In the genomic region with DNA sequence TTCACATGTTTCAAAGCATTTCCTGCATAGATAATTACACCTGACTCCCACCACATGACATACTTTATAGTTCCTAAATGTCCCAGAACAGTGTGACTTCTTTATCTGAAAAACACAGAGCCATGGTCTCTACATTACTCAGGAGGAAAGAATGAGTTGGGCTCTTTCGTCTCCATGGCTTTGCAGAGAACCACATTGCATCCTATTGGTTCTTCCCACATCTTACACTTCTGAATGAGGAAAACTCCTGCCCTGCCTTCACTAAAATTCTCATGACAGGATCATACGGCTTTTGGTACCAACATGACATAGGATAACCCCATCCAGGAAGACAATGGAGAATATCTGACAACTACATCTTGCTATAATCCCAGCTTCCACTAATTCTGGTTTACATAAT, we compare ENCODE assay signal across 11 cellular contexts.
A peak's percentile ranks its signal among the peaks of the same experiment; 100 is the strongest.
DNase-seq lines count a peak whose midpoint lies in the region; ATAC-seq, FAIRE-seq and TF ChIP-seq lines count a peak whose summit lies in the region.
"Had no signal": no experiment of that assay in that cellular context is flagged by ENCODE, and none has a peak within 500 bp of the region (broad histone marks: within the 10 kb centered on the region; RNA-seq: fewer than 3 reads in every experiment).

No MANE protein-coding gene starts in this region.

- peaks cover 89% of the 10 kb centered on the region for H3K36me3 Mint-ChIP-seq in activated CD8-positive, alpha-beta T cell treated with anti-CD3 and anti-CD28 coated beads, Interleukin-2, amount 10 ng/mL, durations not matched to agents 7 days and 5 days (ENCODE audit: low read depth)
- peaks cover 37% of the 10 kb centered on the region for H3K36me3 Mint-ChIP-seq in memory B cell
- H3K36me3 Mint-ChIP-seq: brain had no signal

- no peak for ATAC-seq in activated CD8-positive, alpha-beta T cell treated with anti-CD3 and anti-CD28 coated beads, Interleukin-2, amount 10 ng/mL, durations not matched to agents 7 days and 5 days
- no peak for ATAC-seq in memory B cell (ENCODE audit: low read depth)
- no peak for ATAC-seq in GM18861 (IDR thresholded peaks at IDR 0.05; ENCODE audit: unreplicated experiment)

- H3K4me1 ChIP-seq in ACC112 (ENCODE audit: control insufficient read depth, insufficient read depth, low read length, unreplicated experiment) = peaks cover 99% of the 10 kb centered on the region

- peak overlapping the region; percentile 98 for H3K27ac ChIP-seq in ACC112 (ENCODE audit: low read depth, low read length)

- H3K36me3 ChIP-seq in ACC112 (ENCODE audit: insufficient read depth, low read length) = peaks cover 6% of the 10 kb centered on the region; the same call in 1 of the 2 replicates

- H3K27me3 Mint-ChIP-seq in activated CD8-positive, alpha-beta T cell treated with anti-CD3 and anti-CD28 coated beads, Interleukin-2, amount 10 ng/mL, durations not matched to agents 7 days and 5 days (ENCODE audit: low read depth) = no peaks in the 10 kb centered on the region
- no peaks in the 10 kb centered on the region for H3K27me3 Mint-ChIP-seq in memory B cell

- peak; percentile 84 for FAIRE-seq in GM12892 (lab: Jason Lieb, UNC)

- peak overlapping the region; percentile 89 for H3K27ac Mint-ChIP-seq in activated CD8-positive, alpha-beta T cell treated with anti-CD3 and anti-CD28 coated beads, Interleukin-2, amount 10 ng/mL, durations not matched to agents 7 days and 5 days
- H3K27ac Mint-ChIP-seq in memory B cell = peak overlapping the region; percentile 83

- peak overlapping the region; percentile 75 for H3K4me3 Mint-ChIP-seq in activated CD8-positive, alpha-beta T cell treated with anti-CD3 and anti-CD28 coated beads, Interleukin-2, amount 10 ng/mL, durations not matched to agents 7 days and 5 days
- peak overlapping the region; percentile 1 for H3K4me3 Mint-ChIP-seq in memory B cell

- H3K4me3 ChIP-seq in ACC112 (ENCODE audit: low read depth, low read length) = peak overlapping the region; percentile 68; the same call in 1 of the 2 replicates

- H3K27me3 ChIP-seq in ACC112 (ENCODE audit: insufficient read depth, low read length) = no peaks in the 10 kb centered on the region

- CTCF ChIA-PET in activated CD8-positive, alpha-beta T cell treated with anti-CD3 and anti-CD28 coated beads, Interleukin-2, amount 10 ng/mL, durations not matched to agents 7 days and 5 days (lab: Charles Lee) = interaction anchor here (0.9 to 14.5 kb wide), 10 partner anchors 10 to 132 kb away, joined by 3 to 212 read pairs (median 4); no protein-coding TSS in a partner anchor

- H3K4me1 Mint-ChIP-seq in activated CD8-positive, alpha-beta T cell treated with anti-CD3 and anti-CD28 coated beads, Interleukin-2, amount 10 ng/mL, durations not matched to agents 7 days and 5 days (ENCODE audit: low read depth) = peaks cover 95% of the 10 kb centered on the region
- H3K4me1 Mint-ChIP-seq in memory B cell = peaks cover 72% of the 10 kb centered on the region

- no peak overlapping the region for H2AFZ ChIP-seq in ACC112 (ENCODE audit: low read length, unreplicated experiment)

- TF ChIP-seq POLR2A in GM12892 (IDR thresholded peaks at IDR 0.05; ENCODE audit: low read depth, low read length) = no peak

- peaks cover 89% of the 10 kb centered on the region for H3K79me2 ChIP-seq in ACC112 (ENCODE audit: control insufficient read depth, insufficient read depth, low read length, unreplicated experiment)

- DNase-seq in GM12892 (ENCODE audit: insufficient read length) (no peak), memory B cell (ENCODE audit: low spot score in 2 of 2) (no peak), Kasumi-1 (lab: John Stamatoyannopoulos, UW) (no peak), NCI-H1092 (lab: John Stamatoyannopoulos, UW) (no peak)
- DNase-seq in activated CD8-positive, alpha-beta T cell treated with anti-CD3 and anti-CD28 coated beads, Interleukin-2, amount 10 ng/mL, durations not matched to agents 7 days and 5 days = no peak
- no peak for DNase-seq in stimulated activated CD4-positive, alpha-beta T cell treated with anti-CD3 and anti-CD28 coated beads, Interleukin-4, amount 100 ng/mL, for 4 hours
- DNase-seq: NCI-H1436; stimulated activated naive CD4-positive, alpha-beta T cell had no signal

- POLR2A ChIA-PET in activated CD8-positive, alpha-beta T cell treated with anti-CD3 and anti-CD28 coated beads, Interleukin-2, amount 10 ng/mL, durations not matched to agents 7 days and 5 days (lab: Charles Lee) = interaction anchor here (0.7 to 23.0 kb wide), 8 partner anchors 11 to 304 kb away, joined by 3 to 652 read pairs (median 4); no protein-coding TSS in a partner anchor

- no peaks in the 10 kb centered on the region for H3K9me3 Mint-ChIP-seq in activated CD8-positive, alpha-beta T cell treated with anti-CD3 and anti-CD28 coated beads, Interleukin-2, amount 10 ng/mL, durations not matched to agents 7 days and 5 days (ENCODE audit: insufficient read depth)
- no peaks in the 10 kb centered on the region for H3K9me3 Mint-ChIP-seq in memory B cell
- H3K9me3 Mint-ChIP-seq: brain had no signal
